In genomic region chr10:70899096-70899495, GRCh38 we compare ENCODE assay signal across 14 cellular contexts. TPM values are rescaled to one million over a fixed set of nuclear protein-coding genes. Genes with fewer than 3 reads are reported as not detected.
DNase-seq lines count a peak whose midpoint lies in the region; ATAC-seq and TF ChIP-seq lines count a peak whose summit lies in the region.
"Had no signal": no experiment of that assay in that cellular context is flagged by ENCODE, and none has a peak within 500 bp of the region (broad histone marks: within the 10 kb centered on the region; RNA-seq: fewer than 3 reads in every experiment).

No MANE protein-coding gene starts in this region.

- WGBS in endodermal cell (ENCODE audit: insufficient coverage in 1 of 2, insufficient read length in 1 of 2), 2 experiments: 93% methylated on average over 4 of the region's 4 CpGs; no CpG with 5 or more reads in 1 of the 2 experiments
- WGBS in heart right ventricle, 2 donors: 88 to 90% methylated on average over 4 of the region's 4 CpGs

- ATAC-seq in GM21825 (IDR thresholded peaks at IDR 0.05; ENCODE audit: unreplicated experiment) (no peak), heart right ventricle (no peak)
- ATAC-seq: CD8-positive, alpha-beta T cell; GM23338 had no signal

- POLR2A ChIA-PET in MCF 10A (lab: Yijun Ruan, JAX): no interaction called here

- H3K36me3 Mint-ChIP-seq in MCF 10A (ENCODE audit: insufficient read depth, unreplicated experiment) (no peaks in the 10 kb centered on the region), endodermal cell (ENCODE audit: low read depth) (no peaks in the 10 kb centered on the region)
- H3K36me3 Mint-ChIP-seq: CD8-positive, alpha-beta T cell had no signal

- H3K27me3 ChIP-seq in breast epithelium (no peaks in the 10 kb centered on the region), endodermal cell (ENCODE audit: control insufficient read depth, insufficient read depth, low read length, poor library complexity, severe bottlenecking) (no peaks in the 10 kb centered on the region), heart right ventricle (peaks cover 0 to 5% (median 0%) of the 10 kb centered on the region in 7 donors)
- H3K27me3 ChIP-seq: BLaER1 treated with 17β-estradiol and CSF1 and Interleukin-3, amounts not matched to agents 10 nM and 100 nM had no signal

- peak overlapping the region; percentile 75 for H3K27ac Mint-ChIP-seq in MCF 10A (ENCODE audit: low read depth, unreplicated experiment)
- H3K27ac Mint-ChIP-seq in endodermal cell: peak overlapping the region; percentile 66
- H3K27ac Mint-ChIP-seq: B cell; CD8-positive, alpha-beta T cell; GM23338 had no signal

- CTCF ChIA-PET in MCF 10A (lab: Yijun Ruan, JAX): interaction anchor here (0.8 to 1.4 kb wide), 2 partner anchors 9 to 349 kb away, joined by 3 to 4 read pairs; no protein-coding TSS in a partner anchor

- H3K27ac ChIP-seq in breast epithelium (no peak overlapping the region), endodermal cell (ENCODE audit: low read depth, low read length) (no peak overlapping the region), heart right ventricle (no peak overlapping the region)
- H3K27ac ChIP-seq: BLaER1 treated with 17β-estradiol and CSF1 and Interleukin-3, amounts not matched to agents 10 nM and 100 nM; HL-60 had no signal

- no peak overlapping the region for H3K4me3 Mint-ChIP-seq in MCF 10A (ENCODE audit: unreplicated experiment)
- H3K4me3 Mint-ChIP-seq in endodermal cell: no peak overlapping the region
- H3K4me3 Mint-ChIP-seq: B cell; CD8-positive, alpha-beta T cell; GM23338 had no signal

- no TSS peak for BruUV-seq in MCF 10A (replicated peaks; lab: Mats Ljungman, UMichigan)

- peaks cover 10% of the 10 kb centered on the region for H3K27me3 Mint-ChIP-seq in MCF 10A (ENCODE audit: insufficient read depth, unreplicated experiment)
- H3K27me3 Mint-ChIP-seq in endodermal cell (ENCODE audit: insufficient read depth): peaks cover 2% of the 10 kb centered on the region

- H3K36me3 ChIP-seq in breast epithelium (no peaks in the 10 kb centered on the region), endodermal cell (ENCODE audit: control insufficient read depth, insufficient read depth, low read length) (no peaks in the 10 kb centered on the region), heart right ventricle (no peaks in the 10 kb centered on the region)
- H3K36me3 ChIP-seq: BLaER1 treated with 17β-estradiol and CSF1 and Interleukin-3, amounts not matched to agents 10 nM and 100 nM had no signal

- no peak for TF ChIP-seq POLR2A in breast epithelium (IDR thresholded peaks at IDR 0.05)

- H3K4me3 ChIP-seq in breast epithelium (no peak overlapping the region), endodermal cell (ENCODE audit: low read length) (no peak overlapping the region), heart right ventricle (no peak overlapping the region)
- H3K4me3 ChIP-seq: BLaER1 treated with 17β-estradiol and CSF1 and Interleukin-3, amounts not matched to agents 10 nM and 100 nM; GM23338 had no signal

- H3K4me1 ChIP-seq in breast epithelium: no peaks in the 10 kb centered on the region
- H3K4me1 ChIP-seq in endodermal cell (ENCODE audit: control insufficient read depth, insufficient read depth, low read length): peaks cover 13% of the 10 kb centered on the region
- H3K4me1 ChIP-seq in heart right ventricle: peaks cover 0 to 9% (median 4%) of the 10 kb centered on the region in 9 donors

- H3K9me3 ChIP-seq in breast epithelium: no peaks in the 10 kb centered on the region
- peaks cover 14% of the 10 kb centered on the region for H3K9me3 ChIP-seq in endodermal cell (ENCODE audit: control insufficient read depth, low read length)
- H3K9me3 ChIP-seq in heart right ventricle: no peaks in the 10 kb centered on the region

- peaks cover 5% of the 10 kb centered on the region for H3K9me3 Mint-ChIP-seq in MCF 10A (ENCODE audit: unreplicated experiment)
- peaks cover 7% of the 10 kb centered on the region for H3K9me3 Mint-ChIP-seq in endodermal cell
- H3K9me3 Mint-ChIP-seq: CD8-positive, alpha-beta T cell had no signal

- no peak overlapping the region for H3K9ac ChIP-seq in endodermal cell (ENCODE audit: extremely low read depth, low read length, poor library complexity, severe bottlenecking)
- H3K9ac ChIP-seq: BLaER1 treated with 17β-estradiol and CSF1 and Interleukin-3, amounts not matched to agents 10 nM and 100 nM had no signal

- no peaks in the 10 kb centered on the region for H3K4me1 Mint-ChIP-seq in MCF 10A (ENCODE audit: insufficient read depth, unreplicated experiment)
- H3K4me1 Mint-ChIP-seq in endodermal cell: peaks cover 46% of the 10 kb centered on the region
- H3K4me1 Mint-ChIP-seq: B cell had no signal

- intact Hi-C loops in MCF 10A (cut with micrococcal nuclease) (no loop called here), breast epithelium (cut with DNase I; ENCODE audit: low total_unique reads) (no loop called here), heart right ventricle (cut with DNase I) (no loop called here)

- no peak for DNase-seq in MCF 10A (ENCODE audit: unreplicated experiment)
- DNase-seq in breast epithelium (ENCODE audit: low spot score in 2 of 2): no peak
- DNase-seq in SKM-1 (lab: John Stamatoyannopoulos, UW; ENCODE audit: unreplicated experiment): peak; percentile 23
- no peak for DNase-seq in endodermal cell
- no peak for DNase-seq in NOMO-1 treated with DMSO at 0.1 percent for 48 hours (lab: John Stamatoyannopoulos, UW; ENCODE audit: unreplicated experiment)
- no peak for DNase-seq in heart right ventricle
- DNase-seq: Calu3; CD8-positive, alpha-beta T cell; HCEC 1CT had no signal

- no peak for TF ChIP-seq CTCF in MCF 10A (IDR thresholded peaks at IDR 0.05; ENCODE audit: unreplicated experiment)
- no peak for TF ChIP-seq CTCF in breast epithelium (IDR thresholded peaks at IDR 0.05)
- TF ChIP-seq CTCF in endodermal cell (conservative IDR thresholded peaks at IDR 0.05): no peak
- TF ChIP-seq CTCF in heart right ventricle (IDR thresholded peaks at IDR 0.05): no peak

RNA-seq across cellular contexts. Expression of gene PCBD1, which starts 10.7 kb away (rescaled TPM):
- total RNA-seq in MCF 10A (2022) (40.3 and 52.4 TPM in 2 replicates), breast epithelium (10 to 100 TPM; 52.4 to 93.9 (median 66.6) TPM), endodermal cell (100 to 1,000 TPM; 168 to 183 TPM), heart right ventricle (100 to 1,000 TPM; 122 to 179 (median 144) TPM)
- 61.9 TPM for polyA plus RNA-seq in endodermal cell (2013, experiment 1 of 2)
- polyA plus RNA-seq in endodermal cell (2013, experiment 2 of 2): 54.4 TPM
- polyA plus RNA-seq in heart right ventricle: 100 to 1,000 TPM; 116 to 118 TPM
